Comparison of ENCODE assay signal across 22 cellular contexts in genomic region chr16:87156195-87156594, GRCh38.
"Had no signal": no experiment of that assay in that cellular context is flagged by ENCODE, and none has a peak within 500 bp of the region (broad histone marks: within the 10 kb centered on the region; RNA-seq: fewer than 3 reads in every experiment).

No MANE protein-coding gene starts in this region.

- ATAC-seq: esophagus mucosa, gastrocnemius medialis, heart right ventricle, left cardiac atrium, left lung, left ventricle myocardium superior, lower lobe of right lung had no signal

- H3K36me3 ChIP-seq: esophagus squamous epithelium, gastrocnemius medialis, heart right ventricle, left lung, lower lobe of right lung had no signal

- H3K27ac ChIP-seq: coronary artery, dorsolateral prefrontal cortex, epithelial cell of prostate, esophagus squamous epithelium, gastrocnemius medialis, heart right ventricle, left lung, lower lobe of right lung had no signal

- H3K4me1 ChIP-seq: esophagus squamous epithelium, gastrocnemius medialis, heart right ventricle, left lung, lower lobe of right lung had no signal

- H3K27me3 ChIP-seq: gastrocnemius medialis had no signal

- H3K4me3 ChIP-seq: coronary artery, dorsolateral prefrontal cortex, esophagus squamous epithelium, gastrocnemius medialis, heart right ventricle, left lung, lower lobe of right lung had no signal

- H3K9me3 ChIP-seq: esophagus squamous epithelium, gastrocnemius medialis, heart right ventricle, left lung, lower lobe of right lung had no signal

- DNase-seq: dermis blood vessel endothelial cell; dorsolateral prefrontal cortex; effector CD4-positive, alpha-beta T cell; effector memory CD4-positive, alpha-beta T cell; erythroblast; esophagus squamous epithelium; foreskin fibroblast; foreskin melanocyte; gastrocnemius medialis; glutamatergic neuron; head of caudate nucleus; heart right ventricle; hippocampal formation; left cardiac atrium; left lung; left ventricle myocardium superior; lower lobe of right lung; mesenchymal stem cell; midbrain had no signal
